27 cellular contexts compared by ENCODE assay signal in genomic region chr1:178908358-178908757, GRCh38. TPM values are rescaled to one million over a fixed set of nuclear protein-coding genes. Genes with fewer than 3 reads are reported as not detected.
DNase-seq lines count a peak whose midpoint lies in the region; ATAC-seq and TF ChIP-seq lines count a peak whose summit lies in the region.
"Had no signal": no experiment of that assay in that cellular context is flagged by ENCODE, and none has a peak within 500 bp of the region (broad histone marks: within the 10 kb centered on the region; RNA-seq: fewer than 3 reads in every experiment).

No MANE protein-coding gene starts in this region.

- DNase-seq in BJ (ENCODE audit: low read depth): peak; percentile 48
- peak; percentile 18 for DNase-seq in NCI-H446 treated with DMSO at 0.1 percent for 48 hours (lab: John Stamatoyannopoulos, UW)
- DNase-seq in dedifferentiated amniotic fluid mesenchymal stem cell (ENCODE audit: extremely low spot score): peak; percentile 78
- DNase-seq in naive B cell: no peak
- no peak for DNase-seq in OCI-M1 (lab: John Stamatoyannopoulos, UW)
- no peak for DNase-seq in hepatocyte (ENCODE audit: low spot score)
- DNase-seq in effector memory CD8-positive, alpha-beta T cell: no peak
- DNase-seq: activated CD4-positive, CD25-positive, alpha-beta regulatory T cell treated with anti-CD3 and anti-CD28 coated beads, Interleukin-2, amount 50 U/mL, for 72 hours; activated gamma-delta T cell treated with Interleukin-2 at 50 U/mL for 16 hours; activated T-cell treated with anti-CD3 and anti-CD28 coated beads, Interleukin-2, amount 50 U/mL, for 1 hour; amygdala; central memory CD4-positive, alpha-beta T cell; DMS153; erythroblast; GDM1; NCI-H1694 treated with DMSO at 0.1 percent for 48 hours; NCI-H2227 treated with DMSO at 0.1 percent for 48 hours; ovary; PC-3; SHP77 treated with DMSO at 0.1 percent for 48 hours; stimulated activated CD4-positive, alpha-beta T cell treated with anti-CD3 and anti-CD28 coated beads, Interleukin-12 subunit alpha, Interleukin-12 subunit beta, amount 100 ng/mL, for 4 hours; stomach; trophoblast cell had no signal

- H3K4me1 ChIP-seq in hepatocyte (ENCODE audit: insufficient read depth): no peaks in the 10 kb centered on the region
- H3K4me1 ChIP-seq: right atrium auricular region, stomach had no signal

- H2AFZ ChIP-seq in hepatocyte: no peak overlapping the region

- H3K9me3 Mint-ChIP-seq in naive B cell: peaks cover 5 to 17% (median 8%) of the 10 kb centered on the region in 7 donors
- no peaks in the 10 kb centered on the region for H3K9me3 Mint-ChIP-seq in effector memory CD8-positive, alpha-beta T cell

- no peaks in the 10 kb centered on the region for H4K20me1 ChIP-seq in hepatocyte (ENCODE audit: insufficient read depth, poor library complexity, severe bottlenecking)

- H3K36me3 Mint-ChIP-seq in naive B cell: peaks cover 67 to 75% of the 10 kb centered on the region in 2 donors
- H3K36me3 Mint-ChIP-seq in effector memory CD8-positive, alpha-beta T cell (ENCODE audit: insufficient read depth): peaks cover 5% of the 10 kb centered on the region

- no peak overlapping the region for H3K4me3 Mint-ChIP-seq in naive B cell
- no peak overlapping the region for H3K4me3 Mint-ChIP-seq in effector memory CD8-positive, alpha-beta T cell
- H3K4me3 Mint-ChIP-seq: natural killer cell treated with Interleukin-12 subunit alpha and Interleukin-12 subunit beta and Interleukin-15 and Interleukin-18, amount 100 ng/mL, for 72 hours had no signal

- H3K27me3 ChIP-seq in BJ (ENCODE audit: control insufficient read depth, insufficient read depth, low read length) (no peaks in the 10 kb centered on the region), hepatocyte (no peaks in the 10 kb centered on the region)
- H3K27me3 ChIP-seq: ovary, right atrium auricular region, stomach had no signal

- H3K36me3 ChIP-seq in BJ (ENCODE audit: control insufficient read depth, insufficient read depth, low read length) (no peaks in the 10 kb centered on the region; the same call in 1 of the 2 replicates), hepatocyte (replicated peaks; ENCODE audit: insufficient read depth, low read depth) (peaks cover 3% of the 10 kb centered on the region)
- H3K36me3 ChIP-seq: ovary, right atrium auricular region had no signal

- H3K4me2 ChIP-seq in hepatocyte: no peak overlapping the region

- H3K4me1 Mint-ChIP-seq in naive B cell: peaks cover 37 to 53% (median 39%) of the 10 kb centered on the region in 3 donors
- H3K4me1 Mint-ChIP-seq in effector memory CD8-positive, alpha-beta T cell (ENCODE audit: low read depth in 2 of 2): no peaks in the 10 kb centered on the region

- POLR2A ChIA-PET in BJ (lab: Charles Lee): no interaction called here

- no peaks in the 10 kb centered on the region for H3K9me3 ChIP-seq in hepatocyte (ENCODE audit: low read depth)
- H3K9me3 ChIP-seq: ovary, right atrium auricular region, stomach had no signal

- H3K27me3 Mint-ChIP-seq in naive B cell: no peaks in the 10 kb centered on the region
- H3K27me3 Mint-ChIP-seq in effector memory CD8-positive, alpha-beta T cell: peaks cover 0 to 7% of the 10 kb centered on the region in 2 donors

- no peak overlapping the region for H3K27ac ChIP-seq in hepatocyte
- H3K27ac ChIP-seq: ovary, right atrium auricular region, stomach had no signal

- CTCF ChIA-PET in BJ (lab: Yijun Ruan, JAX): no interaction called here

- ATAC-seq in naive B cell (ENCODE audit: low read depth in 2 of 2) (no peak), HG02678 (IDR thresholded peaks at IDR 0.05; ENCODE audit: unreplicated experiment) (no peak)
- ATAC-seq in effector memory CD8-positive, alpha-beta T cell (replicated peaks): no peak
- ATAC-seq: HCT116; natural killer cell treated with Interleukin-12 subunit alpha and Interleukin-12 subunit beta and Interleukin-15 and Interleukin-18, amount 100 ng/mL, for 72 hours; PC-3 had no signal

- H3K4me3 ChIP-seq in BJ (ENCODE audit: low read depth, low read length) (no peak overlapping the region), hepatocyte (no peak overlapping the region)
- H3K4me3 ChIP-seq: ovary, right atrium auricular region, stomach had no signal

- H3K9me2 ChIP-seq in hepatocyte (replicated peaks; ENCODE audit: insufficient read depth): no peaks in the 10 kb centered on the region

- H3K79me2 ChIP-seq in hepatocyte: no peaks in the 10 kb centered on the region

- 83% methylated on average over 1 of the region's 1 CpG for WGBS in hepatocyte (ENCODE audit: low lambda C conversion rate, missing lambda C conversion rate)

- peak overlapping the region in 5 of 6 donors; percentile 41 to 91 (median 67) for H3K27ac Mint-ChIP-seq in naive B cell
- no peak overlapping the region for H3K27ac Mint-ChIP-seq in effector memory CD8-positive, alpha-beta T cell
- H3K27ac Mint-ChIP-seq: natural killer cell treated with Interleukin-12 subunit alpha and Interleukin-12 subunit beta and Interleukin-15 and Interleukin-18, amount 100 ng/mL, for 72 hours had no signal

- TF ChIP-seq CTCF in BJ (IDR thresholded peaks at IDR 0.05; ENCODE audit: insufficient read depth, low read depth, low read length) (no peak), hepatocyte (IDR thresholded peaks at IDR 0.05; ENCODE audit: poor library complexity) (no peak)

RNA-seq across cellular contexts. Expression of gene ANGPTL1, which starts 37.5 kb away (rescaled TPM):
- 0.28 and 0.44 TPM in 2 replicates for polyA plus RNA-seq in BJ (2011; rRNA removed)
- 0.09 TPM in 1 of 2 replicates, not detected in the other for polyA minus RNA-seq in BJ (2011; rRNA and poly(A)+ RNA removed)
- 1 to 10 TPM in 2 of 6 donors, under 1 TPM in 3, not detected in 1; 0.38 to 1.4 (median 0.89) TPM for polyA plus RNA-seq in naive B cell (ENCODE audit: low read depth in 6 of 6)
- 63.6 and 68.8 TPM in 2 replicates for total RNA-seq in hepatocyte
- polyA plus RNA-seq in hepatocyte: 28.5 and 34.3 TPM in 2 replicates
- total RNA-seq: natural killer cell treated with Interleukin-12 subunit alpha and Interleukin-12 subunit beta and Interleukin-15 and Interleukin-18, amount 100 ng/mL, for 72 hours; PC-3 had no signal

Comparison
In these comparisons a context has a peak if more than half of its experiments do, and no peak if none do; other contexts are left out.
1. DNase-seq: peak in BJ (single experiment), NCI-H446 treated with DMSO at 0.1 percent for 48 hours (single experiment) and dedifferentiated amniotic fluid mesenchymal stem cell (single experiment); none in naive B cell (single experiment), OCI-M1 (single experiment), hepatocyte (single experiment) and effector memory CD8-positive, alpha-beta T cell (0 of 3).
2. H3K27ac Mint-ChIP-seq: peak in naive B cell (5 of 6); none in effector memory CD8-positive, alpha-beta T cell (0 of 2).
3. RNA of gene ANGPTL1, which starts 37.5 kb away (polyA plus RNA-seq): 28.5 to 34.3 TPM in hepatocyte; 0.38 to 1.4 TPM in naive B cell and 0.28 to 0.44 TPM in BJ; every median in the first group is over 10 times any median in the second.